Comparison of ENCODE assay signal across 1 cellular context in genomic region chr3:55639886-55640765, GRCh38.
TF ChIP-seq lines count a peak whose summit lies in the region.

No MANE protein-coding gene starts in this region.

TF ChIP-seq in WTC11, 78 proteins besides CTCF, POLR2A, EP300 and RAD21 (continued from another document):
- TF ChIP-seq STAT6 (CRISPR knock-in tag; conservative IDR thresholded peaks at IDR 0.05; ENCODE audit: low read depth) (no peak), GABPB1 (CRISPR knock-in tag; IDR thresholded peaks at IDR 0.05) (no peak), SP1 (CRISPR knock-in tag; conservative IDR thresholded peaks at IDR 0.05) (no peak), ETV6 (CRISPR knock-in tag; IDR thresholded peaks at IDR 0.05) (no peak), TEAD1 (CRISPR knock-in tag; IDR thresholded peaks at IDR 0.05) (no peak)
- TF ChIP-seq, protein P1, sequence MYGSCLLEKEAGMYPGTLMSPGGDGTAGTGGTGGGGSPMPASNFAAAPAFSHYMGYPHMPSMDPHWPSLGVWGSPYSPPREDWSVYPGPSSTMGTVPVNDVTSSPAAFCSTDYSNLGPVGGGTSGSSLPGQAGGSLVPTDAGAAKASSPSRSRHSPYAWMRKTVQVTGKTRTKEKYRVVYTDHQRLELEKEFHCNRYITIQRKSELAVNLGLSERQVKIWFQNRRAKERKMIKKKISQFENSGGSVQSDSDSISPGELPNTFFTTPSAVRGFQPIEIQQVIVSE (CRISPR knock-in tag; IDR thresholded peaks at IDR 0.05; ENCODE audit: borderline replicate concordance): no peak
- TF ChIP-seq, protein P2, sequence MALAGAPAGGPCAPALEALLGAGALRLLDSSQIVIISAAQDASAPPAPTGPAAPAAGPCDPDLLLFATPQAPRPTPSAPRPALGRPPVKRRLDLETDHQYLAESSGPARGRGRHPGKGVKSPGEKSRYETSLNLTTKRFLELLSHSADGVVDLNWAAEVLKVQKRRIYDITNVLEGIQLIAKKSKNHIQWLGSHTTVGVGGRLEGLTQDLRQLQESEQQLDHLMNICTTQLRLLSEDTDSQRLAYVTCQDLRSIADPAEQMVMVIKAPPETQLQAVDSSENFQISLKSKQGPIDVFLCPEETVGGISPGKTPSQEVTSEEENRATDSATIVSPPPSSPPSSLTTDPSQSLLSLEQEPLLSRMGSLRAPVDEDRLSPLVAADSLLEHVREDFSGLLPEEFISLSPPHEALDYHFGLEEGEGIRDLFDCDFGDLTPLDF (CRISPR knock-in tag; IDR thresholded peaks at IDR 0.05): no peak
- TF ChIP-seq, protein P3, sequence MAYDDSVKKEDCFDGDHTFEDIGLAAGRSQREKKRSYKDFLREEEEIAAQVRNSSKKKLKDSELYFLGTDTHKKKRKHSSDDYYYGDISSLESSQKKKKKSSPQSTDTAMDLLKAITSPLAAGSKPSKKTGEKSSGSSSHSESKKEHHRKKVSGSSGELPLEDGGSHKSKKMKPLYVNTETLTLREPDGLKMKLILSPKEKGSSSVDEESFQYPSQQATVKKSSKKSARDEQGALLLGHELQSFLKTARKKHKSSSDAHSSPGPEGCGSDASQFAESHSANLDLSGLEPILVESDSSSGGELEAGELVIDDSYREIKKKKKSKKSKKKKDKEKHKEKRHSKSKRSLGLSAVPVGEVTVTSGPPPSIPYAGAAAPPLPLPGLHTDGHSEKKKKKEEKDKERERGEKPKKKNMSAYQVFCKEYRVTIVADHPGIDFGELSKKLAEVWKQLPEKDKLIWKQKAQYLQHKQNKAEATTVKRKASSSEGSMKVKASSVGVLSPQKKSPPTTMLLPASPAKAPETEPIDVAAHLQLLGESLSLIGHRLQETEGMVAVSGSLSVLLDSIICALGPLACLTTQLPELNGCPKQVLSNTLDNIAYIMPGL (CRISPR knock-in tag; IDR thresholded peaks at IDR 0.05): no peak
- TF ChIP-seq, protein P4, sequence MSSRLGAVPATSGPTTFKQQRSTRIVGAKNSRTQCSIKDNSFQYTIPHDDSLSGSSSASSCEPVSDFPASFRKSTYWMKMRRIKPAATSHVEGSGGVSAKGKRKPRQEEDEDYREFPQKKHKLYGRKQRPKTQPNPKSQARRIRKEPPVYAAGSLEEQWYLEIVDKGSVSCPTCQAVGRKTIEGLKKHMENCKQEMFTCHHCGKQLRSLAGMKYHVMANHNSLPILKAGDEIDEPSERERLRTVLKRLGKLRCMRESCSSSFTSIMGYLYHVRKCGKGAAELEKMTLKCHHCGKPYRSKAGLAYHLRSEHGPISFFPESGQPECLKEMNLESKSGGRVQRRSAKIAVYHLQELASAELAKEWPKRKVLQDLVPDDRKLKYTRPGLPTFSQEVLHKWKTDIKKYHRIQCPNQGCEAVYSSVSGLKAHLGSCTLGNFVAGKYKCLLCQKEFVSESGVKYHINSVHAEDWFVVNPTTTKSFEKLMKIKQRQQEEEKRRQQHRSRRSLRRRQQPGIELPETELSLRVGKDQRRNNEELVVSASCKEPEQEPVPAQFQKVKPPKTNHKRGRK (CRISPR knock-in tag; IDR thresholded peaks at IDR 0.05; ENCODE audit: borderline replicate concordance): no peak
